13 cellular contexts compared by ENCODE assay signal in genomic region chr7:69204936-69205335, GRCh38.
"Had no signal": no experiment of that assay in that cellular context is flagged by ENCODE, and none has a peak within 500 bp of the region (broad histone marks: within the 10 kb centered on the region; RNA-seq: fewer than 3 reads in every experiment).

No MANE protein-coding gene starts in this region.

- H3K27me3 ChIP-seq: body of pancreas, sigmoid colon, testis had no signal

- DNase-seq: activated CD4-positive, alpha-beta T cell treated with anti-CD3 and anti-CD28 coated beads for 48 hours; activated CD8-positive, alpha-beta memory T cell treated with anti-CD3 and anti-CD28 coated beads, Interleukin-2, amount 50 U/mL, for 48 hours; activated CD8-positive, alpha-beta T cell treated with anti-CD3 and anti-CD28 coated beads, Interleukin-2, amount 10 ng/mL, durations not matched to agents 7 days and 5 days; activated naive CD4-positive, alpha-beta T cell treated with Interleukin-2 at 50 U/mL for 16 hours; body of pancreas; effector memory CD8-positive, alpha-beta T cell; hippocampal formation; sigmoid colon; stimulated activated CD4-positive, alpha-beta T cell treated with anti-CD3 and anti-CD28 coated beads, Interleukin-12 subunit alpha, Interleukin-12 subunit beta, amount 100 ng/mL, for 4 hours; stimulated activated CD4-positive, alpha-beta T cell treated with anti-CD3 and anti-CD28 coated beads, Interleukin-2, amount 100 ng/mL, for 48 hours; stimulated activated CD8-positive, alpha-beta memory T cell treated with anti-CD3 and anti-CD28 coated beads, Interleukin-4, amount 100 ng/mL, for 48 hours; testis had no signal

- ATAC-seq: activated CD8-positive, alpha-beta T cell treated with anti-CD3 and anti-CD28 coated beads, Interleukin-2, amount 10 ng/mL, durations not matched to agents 7 days and 5 days; body of pancreas; effector memory CD8-positive, alpha-beta T cell had no signal

- H3K4me1 ChIP-seq: body of pancreas, testis had no signal

- H3K9me3 ChIP-seq: body of pancreas, testis had no signal

- H3K4me3 ChIP-seq: body of pancreas, sigmoid colon, testis had no signal

- H3K27ac ChIP-seq: body of pancreas, epithelial cell of prostate, sigmoid colon, testis had no signal

- H3K36me3 ChIP-seq: sigmoid colon had no signal
